17 cellular contexts compared by ENCODE assay signal in genomic region chr9:98740226-98740881, GRCh38. TPM values are rescaled to one million over a fixed set of nuclear protein-coding genes. Genes with fewer than 3 reads are reported as not detected.
DNase-seq lines count a peak whose midpoint lies in the region; ATAC-seq, FAIRE-seq and TF ChIP-seq lines count a peak whose summit lies in the region.
"Had no signal": no experiment of that assay in that cellular context is flagged by ENCODE, and none has a peak within 500 bp of the region (broad histone marks: within the 10 kb centered on the region; RNA-seq: fewer than 3 reads in every experiment).

No MANE protein-coding gene starts in this region.

- WGBS in HepG2 (ENCODE audit: low lambda C conversion rate) = 90% methylated on average over 8 of the region's 8 CpGs

- H3K4me1 ChIP-seq in endothelial cell of umbilical vein (ENCODE audit: control insufficient read depth, extremely low read depth, insufficient read depth, low read length) = no peaks in the 10 kb centered on the region
- no peaks in the 10 kb centered on the region for H3K4me1 ChIP-seq in HepG2 (ENCODE audit: insufficient read depth, low read length)
- H3K4me1 ChIP-seq: HAP-1 had no signal

- FAIRE-seq in endothelial cell of umbilical vein (lab: Jason Lieb, UNC) = peak; percentile 70
- FAIRE-seq in HepG2 (lab: Jason Lieb, UNC) = no peak
- FAIRE-seq: G401.6, GM12892, H1 had no signal

- no peak for TF ChIP-seq EP300 in HepG2 (IDR thresholded peaks at IDR 0.05; ENCODE audit: low read depth in 2 of 2, low read length in 2 of 2)
- no peak for TF ChIP-seq EP300 in HepG2 (CRISPR knock-in tag; IDR thresholded peaks at IDR 0.05; ENCODE audit: borderline replicate concordance)

- no TSS peak for BruUV-seq in endothelial cell of umbilical vein (replicated peaks; lab: Mats Ljungman, UMichigan)
- no TSS peak for BruUV-seq in HepG2 (replicated peaks; lab: Mats Ljungman, UMichigan)

- H3K9me3 ChIP-seq in endothelial cell of umbilical vein (replicated peaks; ENCODE audit: control insufficient read depth, insufficient read depth, low read length) (no peaks in the 10 kb centered on the region), HepG2 (ENCODE audit: low read length) (no peaks in the 10 kb centered on the region)
- H3K9me3 ChIP-seq: HAP-1 had no signal

- H3K4me2 ChIP-seq in endothelial cell of umbilical vein (ENCODE audit: insufficient read depth, low read length) (no peak overlapping the region), HepG2 (ENCODE audit: low read depth, low read length) (no peak overlapping the region)

- H3K4me3 ChIP-seq in endothelial cell of umbilical vein (replicated peaks in 1 of 3; ENCODE audit: insufficient read depth in 1 of 3, low read depth in 1 of 3, low read length in 3 of 3) = no peak overlapping the region
- no peak overlapping the region for H3K4me3 ChIP-seq in HepG2 (replicated peaks in 1 of 3; ENCODE audit: insufficient read depth in 1 of 3, low read depth in 2 of 3, low read length in 3 of 3)
- H3K4me3 ChIP-seq: HAP-1 had no signal

- intact Hi-C loops in endothelial cell of umbilical vein (cut with micrococcal nuclease) = no loop called here
- intact Hi-C loops in HepG2 (cut with micrococcal nuclease; ENCODE audit: unreplicated experiment) = no loop called here

- dilution Hi-C loops in endothelial cell of umbilical vein (cut with MboI; ENCODE audit: extremely low pct_ligation_motif_present, low sequenced_read_pairs) = no loop called here

- H3K36me3 ChIP-seq in endothelial cell of umbilical vein (ENCODE audit: control insufficient read depth in 2 of 2, extremely low read depth in 1 of 2, insufficient read depth in 2 of 2, low read length in 2 of 2) (peaks cover 2 to 4% of the 10 kb centered on the region in 2 experiments), HepG2 (replicated peaks in 1 of 2; ENCODE audit: control insufficient read depth in 1 of 2, insufficient read depth in 2 of 2, low read length in 2 of 2) (no peaks in the 10 kb centered on the region; a peak in 1 of 5 replicates)

- H3K27me3 ChIP-seq in endothelial cell of umbilical vein (ENCODE audit: control insufficient read depth in 2 of 2, insufficient read depth in 2 of 2, low read length in 2 of 2) (no peaks in the 10 kb centered on the region), HepG2 (ENCODE audit: control insufficient read depth in 1 of 2, insufficient read depth in 2 of 2, low read length in 2 of 2) (no peaks in the 10 kb centered on the region)

- H4K20me1 ChIP-seq in endothelial cell of umbilical vein (replicated peaks; ENCODE audit: control insufficient read depth, extremely low read depth, insufficient read depth, low read length) (no peaks in the 10 kb centered on the region), HepG2 (ENCODE audit: insufficient read depth, low read length) (no peaks in the 10 kb centered on the region)

- no peak for TF ChIP-seq RAD21 in HepG2 (CRISPR knock-in tag; IDR thresholded peaks at IDR 0.05)

- CTCF ChIA-PET in endothelial cell of umbilical vein (lab: Charles Lee) = interaction anchor here (0.6 to 1.5 kb wide), 3 partner anchors 17 to 424 kb away, joined by 3 to 6 read pairs (median 3); no protein-coding TSS in a partner anchor
- CTCF ChIA-PET in HepG2 (lab: Yijun Ruan, JAX; ENCODE audit: low intra/inter-chr PET ratio, low total read pairs) = no interaction called here

- peak; percentile 7 to 39 for DNase-seq in NCI-H2081 (lab: John Stamatoyannopoulos, UW)
- DNase-seq in NCI-H2081 treated with DMSO at 0.1 percent for 48 hours (lab: John Stamatoyannopoulos, UW) = no peak
- DNase-seq in NCI-H69 (lab: John Stamatoyannopoulos, UW) = peak; percentile 96
- peak; percentile 10 for DNase-seq in endothelial cell of umbilical vein (ENCODE audit: low read depth, low spot score)
- DNase-seq in HepG2 (ENCODE audit: low spot score) = no peak
- DNase-seq in GDM1 (lab: John Stamatoyannopoulos, UW) = no peak
- no peak for DNase-seq in activated effector memory CD4-positive, alpha-beta T cell treated with anti-CD3 and anti-CD28 coated beads, Interleukin-2, amount 50 U/mL, for 16 hours
- DNase-seq: 8988T; C1 segment of cervical spinal cord; Calu3; CD4-positive, alpha-beta T cell; DMS79 had no signal

- POLR2A ChIA-PET in endothelial cell of umbilical vein (lab: Charles Lee) = no interaction called here
- POLR2A ChIA-PET in HepG2 (lab: Yijun Ruan, JAX) = no interaction called here

- H3K79me2 ChIP-seq in endothelial cell of umbilical vein (ENCODE audit: control insufficient read depth, insufficient read depth, low read length) (no peaks in the 10 kb centered on the region), HepG2 (ENCODE audit: insufficient read depth, low read length) (no peaks in the 10 kb centered on the region)

- H3K27ac ChIP-seq in endothelial cell of umbilical vein (ENCODE audit: insufficient read depth, low read depth, low read length) = no peak overlapping the region
- H3K27ac ChIP-seq in HepG2 (ENCODE audit: extremely low read length, insufficient read depth, low read length) = no peak overlapping the region

- H3K9me1 ChIP-seq in endothelial cell of umbilical vein (replicated peaks; ENCODE audit: control insufficient read depth, extremely low read depth, insufficient read depth, low read length) = no peaks in the 10 kb centered on the region

- in situ Hi-C loops in HepG2 (cut with HindIII; ENCODE audit: extremely low pct_ligation_motif_present, low pct_unique_long_range_greater_than_20kb) = no loop called here

- TF ChIP-seq POLR2A in endothelial cell of umbilical vein (IDR thresholded peaks at IDR 0.05; ENCODE audit: low read depth, low read length) (no peak), HepG2 (IDR thresholded peaks at IDR 0.05; ENCODE audit: insufficient read depth in 1 of 2, low read depth in 2 of 2, low read length in 2 of 2) (no peak)

- H2AFZ ChIP-seq in endothelial cell of umbilical vein (ENCODE audit: low read depth, low read length) (no peak overlapping the region), HepG2 (ENCODE audit: low read length) (no peak overlapping the region)

- H3K9ac ChIP-seq in endothelial cell of umbilical vein (replicated peaks; ENCODE audit: extremely low read depth, insufficient read depth, low read length) (no peak overlapping the region), HepG2 (ENCODE audit: insufficient read depth, low read depth, low read length) (no peak overlapping the region)

- ATAC-seq in HepG2 = no peak

- TF ChIP-seq CTCF in endothelial cell of umbilical vein (IDR thresholded peaks at IDR 0.05; ENCODE audit: extremely low read depth in 1 of 2, insufficient read depth in 1 of 2, low read depth in 1 of 2, low read length in 2 of 2) (no peak), HepG2 (CRISPR knock-in tag; IDR thresholded peaks at IDR 0.05) (no peak)

RNA-seq across cellular contexts. Expression of gene GABBR2, which starts 31.6 kb away (rescaled TPM):
- total RNA-seq in endothelial cell of umbilical vein (6.3 and 9.2 TPM in 2 replicates), HepG2 (2016; rRNA removed; fragmentation: Illumina TruSeq; extraction: Trizol) (0.02 TPM in 1 of 2 replicates, not detected in the other)
- polyA plus RNA-seq in endothelial cell of umbilical vein (0.43 and 1.1 TPM in 2 replicates), HepG2 (2011; rRNA removed) (0.01 TPM in 1 of 2 replicates, not detected in the other)
- 1.7 and 3.4 TPM in 2 replicates for polyA plus RNA-seq in endothelial cell of umbilical vein (2011; cell fraction: cytosol; rRNA removed)
- 1.9 and 2.3 TPM in 2 replicates for polyA plus RNA-seq in endothelial cell of umbilical vein (2011; cell fraction: nucleus; rRNA removed)
- 12.9 and 16.7 TPM in 2 replicates for polyA plus RNA-seq in endothelial cell of umbilical vein (2012)
- 3.6 and 4.2 TPM in 2 replicates for polyA minus RNA-seq in endothelial cell of umbilical vein
- polyA minus RNA-seq in endothelial cell of umbilical vein (2011; cell fraction: cytosol; rRNA and poly(A)+ RNA removed) = not detected
- polyA minus RNA-seq in endothelial cell of umbilical vein (2011; cell fraction: nucleus; rRNA and poly(A)+ RNA removed) = 2.5 and 3.9 TPM in 2 replicates
- not detected in 2 replicates for total RNA-seq in HepG2 (2016; cell fraction: cytosol; rRNA removed; fragmentation: Illumina TruSeq; extraction: Trizol; ENCODE audit: low read depth)
- total RNA-seq in HepG2 (2016; cell fraction: insoluble cytoplasmic fraction; rRNA removed; fragmentation: Illumina TruSeq; extraction: Trizol) = 0.17 TPM in 1 of 2 replicates, not detected in the other
- not detected in 2 replicates for total RNA-seq in HepG2 (2016; cell fraction: membrane; rRNA removed; fragmentation: Illumina TruSeq; extraction: Trizol)
- not detected in 2 replicates for total RNA-seq in HepG2 (2016; cell fraction: nucleus; rRNA removed; fragmentation: Illumina TruSeq; extraction: Trizol)
- polyA plus RNA-seq in HepG2 (2011; cell fraction: cytosol; rRNA removed) = not detected in 2 replicates
- 0.02 TPM in 1 of 2 replicates, not detected in the other for polyA plus RNA-seq in HepG2 (2011; cell fraction: nucleus; rRNA removed)
- polyA plus RNA-seq in HepG2 (2012) = not detected in 2 replicates
- polyA plus RNA-seq in HepG2 (2016; cell fraction: cytosol; fragmentation: Illumina TruSeq; extraction: Trizol; ENCODE audit: low read depth) = not detected in 2 replicates
- polyA plus RNA-seq in HepG2 (2016; cell fraction: insoluble cytoplasmic fraction; fragmentation: Illumina TruSeq; extraction: Trizol; ENCODE audit: low read depth) = 0.03 TPM in 1 of 2 replicates, not detected in the other
- polyA plus RNA-seq in HepG2 (2016; cell fraction: membrane; fragmentation: Illumina TruSeq; extraction: Trizol; ENCODE audit: low read depth) = not detected in 2 replicates
- polyA plus RNA-seq in HepG2 (2016; cell fraction: nucleus; fragmentation: Illumina TruSeq; extraction: Trizol; ENCODE audit: insufficient read depth, low read depth) = not detected in 2 replicates
- 0.33 TPM in 1 of 2 replicates, not detected in the other for polyA minus RNA-seq in HepG2 (2011; rRNA and poly(A)+ RNA removed; ENCODE audit: low replicate concordance)
- polyA minus RNA-seq in HepG2 (2011; cell fraction: cytosol; rRNA and poly(A)+ RNA removed) = not detected in 2 replicates
- not detected in 2 replicates for polyA minus RNA-seq in HepG2 (2011; cell fraction: nucleus; rRNA and poly(A)+ RNA removed)
- total RNA-seq: CD4-positive, alpha-beta T cell; HT-29 had no signal

RNA-seq across cellular contexts. Expression of gene ANKS6, which starts 56.0 kb away (rescaled TPM):
- 18.6 and 22.3 TPM in 2 replicates for total RNA-seq in endothelial cell of umbilical vein
- 15.5 TPM in 2 replicates for polyA plus RNA-seq in endothelial cell of umbilical vein
- 17.7 and 21.0 TPM in 2 replicates for polyA plus RNA-seq in endothelial cell of umbilical vein (2011; cell fraction: cytosol; rRNA removed)
- 43.7 and 53.6 TPM in 2 replicates for polyA plus RNA-seq in endothelial cell of umbilical vein (2011; cell fraction: nucleus; rRNA removed)
- 23.5 and 24.0 TPM in 2 replicates for polyA plus RNA-seq in endothelial cell of umbilical vein (2012)
- polyA minus RNA-seq in endothelial cell of umbilical vein = 10.6 and 13.5 TPM in 2 replicates
- polyA minus RNA-seq in endothelial cell of umbilical vein (2011; cell fraction: cytosol; rRNA and poly(A)+ RNA removed) = 11.3 TPM
- polyA minus RNA-seq in endothelial cell of umbilical vein (2011; cell fraction: nucleus; rRNA and poly(A)+ RNA removed) = 11.4 and 12.8 TPM in 2 replicates
- 7.0 and 8.8 TPM in 2 replicates for total RNA-seq in HepG2 (2016; rRNA removed; fragmentation: Illumina TruSeq; extraction: Trizol)
- total RNA-seq in HepG2 (2016; cell fraction: cytosol; rRNA removed; fragmentation: Illumina TruSeq; extraction: Trizol; ENCODE audit: low read depth) = 20.5 and 22.8 TPM in 2 replicates
- total RNA-seq in HepG2 (2016; cell fraction: insoluble cytoplasmic fraction; rRNA removed; fragmentation: Illumina TruSeq; extraction: Trizol) = 6.5 and 9.0 TPM in 2 replicates
- total RNA-seq in HepG2 (2016; cell fraction: membrane; rRNA removed; fragmentation: Illumina TruSeq; extraction: Trizol) = 20.3 and 21.8 TPM in 2 replicates
- total RNA-seq in HepG2 (2016; cell fraction: nucleus; rRNA removed; fragmentation: Illumina TruSeq; extraction: Trizol) = 4.9 and 8.5 TPM in 2 replicates
- polyA plus RNA-seq in HepG2 (2011; rRNA removed) = 9.5 and 10.7 TPM in 2 replicates
- 8.8 and 12.0 TPM in 2 replicates for polyA plus RNA-seq in HepG2 (2011; cell fraction: cytosol; rRNA removed)
- polyA plus RNA-seq in HepG2 (2011; cell fraction: nucleus; rRNA removed) = 24.5 and 25.8 TPM in 2 replicates
- 7.1 and 10.8 TPM in 2 replicates for polyA plus RNA-seq in HepG2 (2012)
- 26.8 and 27.0 TPM in 2 replicates for polyA plus RNA-seq in HepG2 (2016; cell fraction: cytosol; fragmentation: Illumina TruSeq; extraction: Trizol; ENCODE audit: low read depth)
- polyA plus RNA-seq in HepG2 (2016; cell fraction: insoluble cytoplasmic fraction; fragmentation: Illumina TruSeq; extraction: Trizol; ENCODE audit: low read depth) = 6.2 and 8.9 TPM in 2 replicates
- polyA plus RNA-seq in HepG2 (2016; cell fraction: membrane; fragmentation: Illumina TruSeq; extraction: Trizol; ENCODE audit: low read depth) = 22.6 and 25.9 TPM in 2 replicates
- 15.9 and 18.2 TPM in 2 replicates for polyA plus RNA-seq in HepG2 (2016; cell fraction: nucleus; fragmentation: Illumina TruSeq; extraction: Trizol; ENCODE audit: insufficient read depth, low read depth)
- 12.2 and 13.0 TPM in 2 replicates for polyA minus RNA-seq in HepG2 (2011; rRNA and poly(A)+ RNA removed; ENCODE audit: low replicate concordance)
- 4.2 and 4.9 TPM in 2 replicates for polyA minus RNA-seq in HepG2 (2011; cell fraction: cytosol; rRNA and poly(A)+ RNA removed)
- 5.9 and 9.3 TPM in 2 replicates for polyA minus RNA-seq in HepG2 (2011; cell fraction: nucleus; rRNA and poly(A)+ RNA removed)

Comparison
In these comparisons a context has a peak if more than half of its experiments do, and no peak if none do; other contexts are left out.
1. DNase-seq: peak in NCI-H2081 (2 of 2), NCI-H69 (single experiment) and endothelial cell of umbilical vein (single experiment); none in NCI-H2081 treated with DMSO at 0.1 percent for 48 hours (single experiment), HepG2 (single experiment), GDM1 (single experiment) and activated effector memory CD4-positive, alpha-beta T cell treated with anti-CD3 and anti-CD28 coated beads, Interleukin-2, amount 50 U/mL, for 16 hours (single experiment).